ENCODE assay signal across 29 cellular contexts in the genomic region with DNA sequence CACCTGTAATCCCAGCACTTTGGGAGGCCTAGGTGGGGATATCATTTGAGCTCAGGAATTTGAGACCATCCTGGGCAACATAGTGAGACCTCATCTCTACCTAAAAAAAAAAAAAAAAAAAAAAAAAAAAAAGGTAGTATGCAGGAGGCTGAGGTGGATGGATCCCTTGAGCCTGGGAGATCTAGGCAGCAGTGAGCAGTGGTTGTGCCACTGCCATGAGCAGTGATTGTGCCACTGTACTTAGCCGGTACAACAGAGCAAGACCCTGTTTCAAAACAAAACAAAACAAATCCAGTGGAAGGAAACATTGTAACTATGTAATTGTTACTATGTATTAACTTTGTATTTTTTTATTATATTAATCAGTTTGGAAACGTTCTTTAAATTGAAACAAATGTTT. TPM values are rescaled to one million over a fixed set of nuclear protein-coding genes. Genes with fewer than 3 reads are reported as not detected.
A peak's percentile ranks its signal among the peaks of the same experiment; 100 is the strongest.
DNase-seq lines count a peak whose midpoint lies in the region; ATAC-seq, FAIRE-seq and TF ChIP-seq lines count a peak whose summit lies in the region.
"Had no signal": no experiment of that assay in that cellular context is flagged by ENCODE, and none has a peak within 500 bp of the region (broad histone marks: within the 10 kb centered on the region; RNA-seq: fewer than 3 reads in every experiment).

No MANE protein-coding gene starts in this region.

- peaks cover 3% of the 10 kb centered on the region for H3K9me1 ChIP-seq in K562 (ENCODE audit: control insufficient read depth, insufficient read depth, low read length)

- no peak overlapping the region for H3K14ac ChIP-seq in trophoblast cell (ENCODE audit: low read length)

- CTCF ChIA-PET in K562 (lab: Yijun Ruan, JAX; ENCODE audit: low intra/inter-chr PET ratio) = no interaction called here

- peak overlapping the region; percentile 37 for H3K27ac Mint-ChIP-seq in stimulated activated naive CD8-positive, alpha-beta T cell treated with anti-CD3 and anti-CD28 coated beads, Interleukin-15, Interleukin-2, amounts not matched to agents 100 ng/mL and 50 ng/mL, for 24 hours
- H3K27ac Mint-ChIP-seq: GM23338, H9, HFFc6 had no signal

- no peak overlapping the region for H2AK5ac ChIP-seq in trophoblast cell (ENCODE audit: low read length)

- H3K4me1 ChIP-seq in K562 (replicated peaks in 1 of 2; ENCODE audit: control insufficient read depth in 2 of 2, insufficient read depth in 2 of 2, low read length in 2 of 2) (peaks cover under 1 to 14% of the 10 kb centered on the region in 2 experiments; a peak in 4 of 5 replicates), trophoblast cell (ENCODE audit: control insufficient read depth in 1 of 2, insufficient read depth in 2 of 2, low read length in 2 of 2) (peaks cover 0 to 4% of the 10 kb centered on the region in 2 experiments), testis (peaks cover 30% of the 10 kb centered on the region)
- H3K4me1 ChIP-seq: BE2C had no signal

- H3K36me3 ChIP-seq in K562 (ENCODE audit: control insufficient read depth, insufficient read depth, low read length) = peaks cover 42% of the 10 kb centered on the region
- peaks cover 4 to 7% of the 10 kb centered on the region in 2 experiments for H3K36me3 ChIP-seq in trophoblast cell (ENCODE audit: control insufficient read depth in 1 of 2, insufficient read depth in 2 of 2, low read length in 2 of 2)
- H3K36me3 ChIP-seq in testis (ENCODE audit: low read depth, missing control alignments) = no peaks in the 10 kb centered on the region

- no peak overlapping the region for H3K27ac ChIP-seq in K562 (ENCODE audit: extremely low read depth, low read depth, low read length)
- H3K27ac ChIP-seq in trophoblast cell (ENCODE audit: low read depth, low read length) = no peak overlapping the region
- H3K27ac ChIP-seq in testis = peak overlapping the region; percentile 26 to 100
- H3K27ac ChIP-seq in dorsolateral prefrontal cortex = peak overlapping the region in 8 of 59 donors; percentile 2 to 100 (median 98)
- H3K27ac ChIP-seq: RWPE1 had no signal

- no peak overlapping the region for H3K4me3 Mint-ChIP-seq in stimulated activated naive CD8-positive, alpha-beta T cell treated with anti-CD3 and anti-CD28 coated beads, Interleukin-15, Interleukin-2, amounts not matched to agents 100 ng/mL and 50 ng/mL, for 24 hours
- H3K4me3 Mint-ChIP-seq: CD14-positive monocyte, GM23338, H9, HFFc6 had no signal

- no peak for ATAC-seq in stimulated activated naive CD8-positive, alpha-beta T cell treated with anti-CD3 and anti-CD28 coated beads, Interleukin-15, Interleukin-2, amounts not matched to agents 100 U/mL and 50 U/mL, for 24 hours
- ATAC-seq in K562 (no peak), HG03280 (IDR thresholded peaks at IDR 0.05; ENCODE audit: unreplicated experiment) (no peak)
- ATAC-seq: GM23338, Panc1 had no signal

- H3K9ac ChIP-seq in K562 (ENCODE audit: insufficient read depth in 1 of 2, low read depth in 2 of 2, low read length in 2 of 2) (no peak overlapping the region), trophoblast cell (ENCODE audit: low read length) (no peak overlapping the region)

- H4K12ac ChIP-seq in trophoblast cell (ENCODE audit: low read depth, low read length) = no peak overlapping the region

- H3K4ac ChIP-seq in trophoblast cell (ENCODE audit: low read depth, low read length) = peak overlapping the region; percentile 98

- 100% methylated on average over 2 of the region's 2 CpGs for WGBS in K562 (ENCODE audit: insufficient coverage, low coverage, missing lambda C conversion rate)
- no CpG with 5 or more reads among the region's 2 CpGs for WGBS in trophoblast cell (ENCODE audit: extremely low coverage, insufficient coverage, insufficient read length)
- 41 to 48% methylated on average over 2 of the region's 2 CpGs for WGBS in testis, 2 donors

- no peak for FAIRE-seq in K562 (lab: Jason Lieb, UNC)
- FAIRE-seq: GM18507 had no signal

- DNase-seq in stimulated activated naive CD8-positive, alpha-beta T cell treated with anti-CD3 and anti-CD28 coated beads, Interleukin-15, Interleukin-2, amounts not matched to agents 100 U/mL and 50 U/mL, for 24 hours = no peak
- DNase-seq in K562 (ENCODE audit: extremely low read depth in 1 of 4, low spot score in 3 of 4) (no peak), trophoblast cell (no peak), testis (no peak), NOMO-1 treated with dmso at 0.1 percent for 144 hours (lab: John Stamatoyannopoulos, UW; ENCODE audit: unreplicated experiment) (no peak), dorsolateral prefrontal cortex (no peak)
- DNase-seq: 8988T; ACHN; BE2C; Calu3; DMS153; H9; HFFc6; IMR-90; NCI-H1092 treated with DMSO at 0.1 percent for 48 hours; NCI-H1436; NCI-H187; NCI-H446; NCI-H524 treated with DMSO at 0.1 percent for 48 hours; NCI-H774; NK-92 treated with Interleukin-12 subunit alpha and Interleukin-12 subunit beta, amount 100 ng/mL, for 24 hours; SHP77 had no signal

- H3K4me3 ChIP-seq in K562 (no peak overlapping the region), trophoblast cell (ENCODE audit: low read depth, low read length) (no peak overlapping the region), testis (no peak overlapping the region), dorsolateral prefrontal cortex (peak overlapping the region in 1 of 59 donors; percentile 5)
- H3K4me3 ChIP-seq: GM23338 had no signal

- no peak overlapping the region for H4K91ac ChIP-seq in trophoblast cell (ENCODE audit: low read depth, low read length)

- BruUV-seq in K562 (replicated peaks; lab: Mats Ljungman, UMichigan) = no TSS peak

- H3K4me2 ChIP-seq in K562 (ENCODE audit: insufficient read depth, low read length) = no peak overlapping the region
- no peak overlapping the region for H3K4me2 ChIP-seq in trophoblast cell (ENCODE audit: low read length)
- H3K4me2 ChIP-seq: GM23338 had no signal

- no peak for TF ChIP-seq CTCF in K562 (IDR thresholded peaks at IDR 0.05 in 2 of 3, conservative IDR thresholded peaks at IDR 0.05 in 1 of 3; ENCODE audit: insufficient read depth in 2 of 3, low read depth in 1 of 3, low read length in 3 of 3)
- no peak for TF ChIP-seq CTCF in testis (IDR thresholded peaks at IDR 0.05)
- TF ChIP-seq CTCF in dorsolateral prefrontal cortex (IDR thresholded peaks at IDR 0.05 in 54 of 56, conservative IDR thresholded peaks at IDR 0.05 in 2 of 56; ENCODE audit: low read depth in 1 of 56, partially characterized antibody in 56 of 56) = no peak

- H3K79me1 ChIP-seq in trophoblast cell (ENCODE audit: low read length) = peaks cover 2% of the 10 kb centered on the region

- H3K9me3 ChIP-seq in K562 (replicated peaks; ENCODE audit: control insufficient read depth, insufficient read depth, low read depth, low read length) (peaks cover 10% of the 10 kb centered on the region), trophoblast cell (ENCODE audit: insufficient read depth, low read depth, low read length) (peaks cover 2% of the 10 kb centered on the region), testis (no peaks in the 10 kb centered on the region)
- H3K9me3 ChIP-seq: BE2C had no signal

- intact Hi-C loops in K562 (cut with micrococcal nuclease) = no loop called here
- intact Hi-C loops in testis (cut with DNase I; ENCODE audit: low total_unique reads) = no loop called here
- intact Hi-C loops in dorsolateral prefrontal cortex (cut with DNase I) = no loop called here

- H2AFZ ChIP-seq in K562 (ENCODE audit: low read depth, low read length) (no peak overlapping the region), trophoblast cell (ENCODE audit: insufficient read depth, low read length, poor library complexity) (no peak overlapping the region)
- H2AFZ ChIP-seq: GM23338 had no signal

- H3K18ac ChIP-seq in trophoblast cell (ENCODE audit: low read length) = no peak overlapping the region

- H3K27me3 ChIP-seq in K562 (ENCODE audit: control insufficient read depth in 2 of 2, insufficient read depth in 2 of 2, low read length in 2 of 2) (no peaks in the 10 kb centered on the region), trophoblast cell (ENCODE audit: insufficient read depth, low read length) (no peaks in the 10 kb centered on the region), testis (no peaks in the 10 kb centered on the region), dorsolateral prefrontal cortex (no peaks in the 10 kb centered on the region)
- H3K27me3 ChIP-seq: BE2C had no signal

- TF ChIP-seq POLR2A in K562 (conservative IDR thresholded peaks at IDR 0.05) (no peak), testis (IDR thresholded peaks at IDR 0.05) (no peak)

- TF ChIP-seq EP300 in K562 (IDR thresholded peaks at IDR 0.05; ENCODE audit: low read length) = no peak

- peaks cover 65% of the 10 kb centered on the region for H3K36me3 Mint-ChIP-seq in stimulated activated naive CD8-positive, alpha-beta T cell treated with anti-CD3 and anti-CD28 coated beads, Interleukin-15, Interleukin-2, amounts not matched to agents 100 ng/mL and 50 ng/mL, for 24 hours (ENCODE audit: low read depth)

- no peak overlapping the region for H3K23ac ChIP-seq in trophoblast cell (ENCODE audit: low read length)

- H3K4me1 Mint-ChIP-seq in stimulated activated naive CD8-positive, alpha-beta T cell treated with anti-CD3 and anti-CD28 coated beads, Interleukin-15, Interleukin-2, amounts not matched to agents 100 ng/mL and 50 ng/mL, for 24 hours (ENCODE audit: low read depth) = peaks cover 86% of the 10 kb centered on the region

- no peaks in the 10 kb centered on the region for H3K27me3 Mint-ChIP-seq in stimulated activated naive CD8-positive, alpha-beta T cell treated with anti-CD3 and anti-CD28 coated beads, Interleukin-15, Interleukin-2, amounts not matched to agents 100 ng/mL and 50 ng/mL, for 24 hours

- no peak overlapping the region for H2BK12ac ChIP-seq in trophoblast cell (ENCODE audit: low read length)

- H2BK120ac ChIP-seq in trophoblast cell (ENCODE audit: insufficient read depth, low read length, poor library complexity) = no peak overlapping the region

- in situ Hi-C loops in K562 (cut with MboI) = no loop called here

- peaks cover 11% of the 10 kb centered on the region; the same call in 1 of the 2 replicates for H4K20me1 ChIP-seq in K562 (replicated peaks; ENCODE audit: control insufficient read depth, insufficient read depth, low read length)

- H3K79me2 ChIP-seq in K562 (ENCODE audit: control insufficient read depth, insufficient read depth, low read length) (peaks cover 100% of the 10 kb centered on the region), trophoblast cell (ENCODE audit: control insufficient read depth, insufficient read depth, low read length, poor library complexity) (peaks cover 12% of the 10 kb centered on the region)

- POLR2A ChIA-PET in K562 (lab: Yijun Ruan, JAX) = interaction anchor here (0.7 to 3.4 kb wide), 3 partner anchors 8 to 456 kb away, joined by 3 to 12 read pairs (median 5); no protein-coding TSS in a partner anchor

- no peaks in the 10 kb centered on the region for H3K9me3 Mint-ChIP-seq in stimulated activated naive CD8-positive, alpha-beta T cell treated with anti-CD3 and anti-CD28 coated beads, Interleukin-15, Interleukin-2, amounts not matched to agents 100 ng/mL and 50 ng/mL, for 24 hours
- H3K9me3 Mint-ChIP-seq: HFFc6 had no signal

- H2BK5ac ChIP-seq in trophoblast cell (ENCODE audit: low read depth, low read length, poor library complexity) = no peak overlapping the region

- no peak overlapping the region for H4K8ac ChIP-seq in trophoblast cell (ENCODE audit: low read depth, low read length)

- no peak for TF ChIP-seq RAD21 in K562 (CRISPR knock-in tag; conservative IDR thresholded peaks at IDR 0.05 in 1 of 2, IDR thresholded peaks at IDR 0.05 in 1 of 2)

RNA-seq across cellular contexts. Expression of a gene that starts 5.9 kb away (rescaled TPM):
- total RNA-seq in K562 (2011; cell fraction: chromatin; rRNA removed; ENCODE audit: low replicate concordance) = 56.6 and 67.0 TPM in 2 replicates
- 22.5 and 38.2 TPM in 2 replicates for total RNA-seq in K562 (2011; cell fraction: nucleolus; rRNA removed)
- 31.6 and 32.1 TPM in 2 replicates for total RNA-seq in K562 (2011; cell fraction: nucleoplasm; rRNA removed)
- total RNA-seq in K562 (2014; rRNA removed) = 18.0 and 19.7 TPM in 2 replicates
- total RNA-seq in K562 (2014; rRNA removed; fragmentation: Illumina TruSeq; extraction: Trizol) = 35.3 and 40.3 TPM in 2 replicates
- 30.4 and 34.7 TPM in 2 replicates for total RNA-seq in K562 (2015; rRNA removed; fragmentation: Illumina TruSeq; extraction: Trizol)
- total RNA-seq in K562 (2021) = 32.2 and 42.1 TPM in 2 replicates
- polyA plus RNA-seq in K562 (2011; rRNA removed) = 58.3 and 61.6 TPM in 2 replicates
- 24.2 and 31.0 TPM in 2 replicates for polyA plus RNA-seq in K562 (2011; cell fraction: cytosol; rRNA removed)
- 36.5 and 41.2 TPM in 2 replicates for polyA plus RNA-seq in K562 (2011; cell fraction: nucleus; rRNA removed)
- polyA plus RNA-seq in K562 (2012) = 14.2 and 14.3 TPM in 2 replicates
- 20.1 and 22.3 TPM in 2 replicates for polyA plus RNA-seq in K562 (2014; fragmentation: Illumina TruSeq; extraction: Trizol)
- 1 to 10 TPM; 5.9 to 6.5 TPM for polyA plus RNA-seq in K562 (2014; fragmentation: Nextera tagmentation; extraction: Ambion mirVana)
- polyA plus RNA-seq in K562 (2014; rRNA removed) = 12.0 and 14.0 TPM in 2 replicates
- polyA minus RNA-seq in K562 (2011; rRNA and poly(A)+ RNA removed) = 182 and 215 TPM in 2 replicates
- polyA minus RNA-seq in K562 (2011; cell fraction: cytosol; rRNA and poly(A)+ RNA removed) = 79.5 and 101 TPM in 2 replicates
- 19.3 and 38.7 TPM in 2 replicates for polyA minus RNA-seq in K562 (2011; cell fraction: nucleus; rRNA and poly(A)+ RNA removed)
- 26.2 and 26.9 TPM in 2 replicates for polyA plus RNA-seq in trophoblast cell (2013)
- total RNA-seq in testis = 10 to 100 TPM; 65.8 to 86.3 TPM
- 122 TPM for polyA plus RNA-seq in testis (ENCODE audit: insufficient read depth, low read depth, low replicate concordance)
- total RNA-seq in dorsolateral prefrontal cortex = 100 to 1,000 TPM in 62 of 120 experiments, 10 to 100 TPM in 58; 63.2 to 136 (median 101) TPM

RNA-seq across cellular contexts. Expression of a gene that starts 53.9 kb away (rescaled TPM):
- 161 and 267 TPM in 2 replicates for total RNA-seq in K562 (2011; cell fraction: chromatin; rRNA removed; ENCODE audit: low replicate concordance)
- 171 and 189 TPM in 2 replicates for total RNA-seq in K562 (2011; cell fraction: nucleolus; rRNA removed)
- 182 and 254 TPM in 2 replicates for total RNA-seq in K562 (2011; cell fraction: nucleoplasm; rRNA removed)
- total RNA-seq in K562 (2014; rRNA removed) (25.8 and 32.5 TPM in 2 replicates), K562 (2014; rRNA removed; fragmentation: Illumina TruSeq; extraction: Trizol) (22.3 and 24.8 TPM in 2 replicates), K562 (2015; rRNA removed; fragmentation: Illumina TruSeq; extraction: Trizol) (34.8 and 39.3 TPM in 2 replicates), K562 (2021) (51.6 and 53.3 TPM in 2 replicates), testis (10 to 100 TPM; 39.7 to 58.8 TPM), dorsolateral prefrontal cortex (10 to 100 TPM; 18.4 to 49.4 (median 29.8) TPM)
- polyA plus RNA-seq in K562 (2011; rRNA removed) (46.0 and 47.3 TPM in 2 replicates), K562 (2014; fragmentation: Illumina TruSeq; extraction: Trizol) (42.6 and 49.8 TPM in 2 replicates), K562 (2014; fragmentation: Nextera tagmentation; extraction: Ambion mirVana) (under 1 TPM; 0.71 to 0.77 TPM), K562 (2014; rRNA removed) (47.5 and 60.1 TPM in 2 replicates), testis (ENCODE audit: insufficient read depth, low read depth, low replicate concordance) (23.3 TPM)
- 70.0 and 134 TPM in 2 replicates for polyA plus RNA-seq in K562 (2011; cell fraction: cytosol; rRNA removed)
- polyA plus RNA-seq in K562 (2011; cell fraction: nucleus; rRNA removed) = 68.6 and 106 TPM in 2 replicates
- polyA plus RNA-seq in K562 (2012) = 36.7 and 38.9 TPM in 2 replicates
- polyA minus RNA-seq in K562 (2011; rRNA and poly(A)+ RNA removed) = 60.0 and 111 TPM in 2 replicates
- 26.9 and 47.0 TPM in 2 replicates for polyA minus RNA-seq in K562 (2011; cell fraction: cytosol; rRNA and poly(A)+ RNA removed)
- 38.7 and 49.0 TPM in 2 replicates for polyA minus RNA-seq in K562 (2011; cell fraction: nucleus; rRNA and poly(A)+ RNA removed)
- polyA plus RNA-seq in trophoblast cell (2013) = 18.5 and 21.2 TPM in 2 replicates

Comparison
In these comparisons a context has a peak if more than half of its experiments do, and no peak if none do; other contexts are left out.
1. H3K27ac ChIP-seq: peak in testis (2 of 2); none in K562 (single experiment) and trophoblast cell (single experiment).